9 cellular contexts compared by ENCODE assay signal in genomic region chr6:22026160-22026678, GRCh38.
DNase-seq lines count a peak whose midpoint lies in the region; ATAC-seq and TF ChIP-seq lines count a peak whose summit lies in the region.
"Had no signal": no experiment of that assay in that cellular context is flagged by ENCODE, and none has a peak within 500 bp of the region (broad histone marks: within the 10 kb centered on the region; RNA-seq: fewer than 3 reads in every experiment).

No MANE protein-coding gene starts in this region.

- TF ChIP-seq CTCF in neural crest cell (conservative IDR thresholded peaks at IDR 0.05) = no peak

- peak; percentile 4 for ATAC-seq in GM18519 (IDR thresholded peaks at IDR 0.05; ENCODE audit: low FRiP score, unreplicated experiment)
- ATAC-seq in HG02798 (IDR thresholded peaks at IDR 0.05; ENCODE audit: poor library complexity, unreplicated experiment) = peak; percentile 15

- DNase-seq in SKM-1 treated with dmso at 0.1 percent for 144 hours (lab: John Stamatoyannopoulos, UW; ENCODE audit: unreplicated experiment) = peak; percentile 73
- DNase-seq in neural crest cell (ENCODE audit: low read depth, low spot score) = no peak
- DNase-seq in AG08395 (ENCODE audit: low spot score) = no peak
- DNase-seq in NCI-H2081 treated with DMSO at 0.1 percent for 48 hours (lab: John Stamatoyannopoulos, UW) = no peak
- DNase-seq in NCI-H1092 treated with DMSO at 0.1 percent for 48 hours (lab: John Stamatoyannopoulos, UW) = no peak
- DNase-seq in amniotic stem cell (lab: John Stamatoyannopoulos, UW) = no peak
- DNase-seq: NCI-H187 treated with DMSO at 0.1 percent for 48 hours had no signal

- no peaks in the 10 kb centered on the region for H3K27me3 Mint-ChIP-seq in neural crest cell (ENCODE audit: low read depth)

- peaks cover 4% of the 10 kb centered on the region for H3K9me3 Mint-ChIP-seq in neural crest cell

- H3K4me3 Mint-ChIP-seq in neural crest cell = peak overlapping the region; percentile 56

- H3K36me3 Mint-ChIP-seq in neural crest cell (ENCODE audit: low read depth) = peaks cover 8% of the 10 kb centered on the region

- H3K4me1 Mint-ChIP-seq in neural crest cell = peaks cover 49% of the 10 kb centered on the region

- H3K27ac Mint-ChIP-seq in neural crest cell (ENCODE audit: unreplicated experiment) = peak overlapping the region; percentile 23
